15 cellular contexts compared by ENCODE assay signal in genomic region chrY:21081640-21082611, GRCh38.
DNase-seq lines count a peak whose midpoint lies in the region; ATAC-seq lines count a peak whose summit lies in the region.
"Had no signal": no experiment of that assay in that cellular context is flagged by ENCODE, and none has a peak within 500 bp of the region (broad histone marks: within the 10 kb centered on the region; RNA-seq: fewer than 3 reads in every experiment).

No MANE protein-coding gene starts in this region.

- H3K36me3 Mint-ChIP-seq in activated T-cell treated with anti-CD3 and anti-CD28 coated beads, Interleukin-2, amount 50 U/mL, for 72 hours (ENCODE audit: insufficient read depth in 2 of 2): peaks cover 0 to 8% of the 10 kb centered on the region in 2 donors
- H3K36me3 Mint-ChIP-seq in activated T-helper 17 cell treated with anti-CD3 and anti-CD28 coated beads, Interleukin-2, amount 50 U/mL, for 72 hours (ENCODE audit: low read depth): no peaks in the 10 kb centered on the region
- no peaks in the 10 kb centered on the region for H3K36me3 Mint-ChIP-seq in stimulated activated effector memory CD8-positive, alpha-beta T cell treated with anti-CD3 and anti-CD28 coated beads, Interleukin-12 subunit alpha, Interleukin-12 subunit beta, amount 100 ng/mL, for 72 hours

- H3K27ac Mint-ChIP-seq in activated T-cell treated with anti-CD3 and anti-CD28 coated beads, Interleukin-2, amount 50 U/mL, for 72 hours: peak overlapping the region; percentile 80
- H3K27ac Mint-ChIP-seq in activated T-helper 17 cell treated with anti-CD3 and anti-CD28 coated beads, Interleukin-2, amount 50 U/mL, for 72 hours: peak overlapping the region; percentile 54
- no peak overlapping the region for H3K27ac Mint-ChIP-seq in stimulated activated effector memory CD8-positive, alpha-beta T cell treated with anti-CD3 and anti-CD28 coated beads, Interleukin-12 subunit alpha, Interleukin-12 subunit beta, amount 100 ng/mL, for 72 hours
- H3K27ac Mint-ChIP-seq: CD4-positive, alpha-beta T cell; GM23338; HFFc6 had no signal

- no peaks in the 10 kb centered on the region for H3K4me1 Mint-ChIP-seq in activated T-cell treated with anti-CD3 and anti-CD28 coated beads, Interleukin-2, amount 50 U/mL, for 72 hours (ENCODE audit: low read depth)
- H3K4me1 Mint-ChIP-seq in activated T-helper 17 cell treated with anti-CD3 and anti-CD28 coated beads, Interleukin-2, amount 50 U/mL, for 72 hours: no peaks in the 10 kb centered on the region
- no peaks in the 10 kb centered on the region for H3K4me1 Mint-ChIP-seq in stimulated activated effector memory CD8-positive, alpha-beta T cell treated with anti-CD3 and anti-CD28 coated beads, Interleukin-12 subunit alpha, Interleukin-12 subunit beta, amount 100 ng/mL, for 72 hours
- H3K4me1 Mint-ChIP-seq: GM23338 had no signal

- H3K27me3 Mint-ChIP-seq in activated T-cell treated with anti-CD3 and anti-CD28 coated beads, Interleukin-2, amount 50 U/mL, for 72 hours (ENCODE audit: low read depth): no peaks in the 10 kb centered on the region
- no peaks in the 10 kb centered on the region for H3K27me3 Mint-ChIP-seq in activated T-helper 17 cell treated with anti-CD3 and anti-CD28 coated beads, Interleukin-2, amount 50 U/mL, for 72 hours
- H3K27me3 Mint-ChIP-seq: CD4-positive, alpha-beta T cell had no signal

- DNase-seq in activated CD4-positive, CD25-positive, alpha-beta regulatory T cell (lab: John Stamatoyannopoulos, UW): no peak
- DNase-seq in activated T-cell treated with anti-CD3 and anti-CD28 coated beads, Interleukin-2, amount 50 U/mL, for 72 hours: no peak
- DNase-seq in activated T-cell treated with anti-CD3 and anti-CD28 coated beads for 4 hours: no peak
- DNase-seq in stimulated activated effector memory CD8-positive, alpha-beta T cell treated with anti-CD3 and anti-CD28 coated beads, Interleukin-12 subunit alpha, Interleukin-12 subunit beta, amount 100 ng/mL, for 72 hours (ENCODE audit: low spot score in 2 of 2): no peak
- DNase-seq: AML-193; Caco-2; CD4-positive, alpha-beta T cell; HFFc6 had no signal

- peaks cover 0 to 3% of the 10 kb centered on the region in 2 donors for H3K9me3 Mint-ChIP-seq in activated T-cell treated with anti-CD3 and anti-CD28 coated beads, Interleukin-2, amount 50 U/mL, for 72 hours
- H3K9me3 Mint-ChIP-seq in activated T-helper 17 cell treated with anti-CD3 and anti-CD28 coated beads, Interleukin-2, amount 50 U/mL, for 72 hours: peaks cover 8% of the 10 kb centered on the region
- no peaks in the 10 kb centered on the region for H3K9me3 Mint-ChIP-seq in stimulated activated effector memory CD8-positive, alpha-beta T cell treated with anti-CD3 and anti-CD28 coated beads, Interleukin-12 subunit alpha, Interleukin-12 subunit beta, amount 100 ng/mL, for 72 hours

- peak overlapping the region in 1 of 2 donors; percentile 50 for H3K4me3 Mint-ChIP-seq in activated T-cell treated with anti-CD3 and anti-CD28 coated beads, Interleukin-2, amount 50 U/mL, for 72 hours
- H3K4me3 Mint-ChIP-seq in activated T-helper 17 cell treated with anti-CD3 and anti-CD28 coated beads, Interleukin-2, amount 50 U/mL, for 72 hours: no peak overlapping the region
- H3K4me3 Mint-ChIP-seq in stimulated activated effector memory CD8-positive, alpha-beta T cell treated with anti-CD3 and anti-CD28 coated beads, Interleukin-12 subunit alpha, Interleukin-12 subunit beta, amount 100 ng/mL, for 72 hours: no peak overlapping the region
- H3K4me3 Mint-ChIP-seq: CD4-positive, alpha-beta T cell; GM23338; HFFc6 had no signal

- peak; percentile 55 to 56 for ATAC-seq in activated CD4-positive, CD25-positive, alpha-beta regulatory T cell treated with anti-CD3 and anti-CD28 coated beads, Interleukin-2, amount 50 U/mL, for 24 hours
- ATAC-seq in activated T-cell treated with anti-CD3 and anti-CD28 coated beads, Interleukin-2, amount 50 U/mL, for 72 hours (replicated peaks in 1 of 2): peak in 1 of 2 donors; percentile 63
- ATAC-seq in activated T-helper 17 cell treated with anti-CD3 and anti-CD28 coated beads, Interleukin-2, amount 50 U/mL, for 72 hours (replicated peaks): peak; percentile 70
- ATAC-seq in stimulated activated effector memory CD8-positive, alpha-beta T cell treated with anti-CD3 and anti-CD28 coated beads, Interleukin-12 subunit alpha, Interleukin-12 subunit beta, amount 100 ng/mL, for 72 hours: peak; percentile 72
- ATAC-seq in HG03460 (IDR thresholded peaks at IDR 0.05; ENCODE audit: unreplicated experiment): no peak
- ATAC-seq in GM21526 (IDR thresholded peaks at IDR 0.05; ENCODE audit: low FRiP score, unreplicated experiment): no peak
- ATAC-seq: A549, GM23338, HCT116 had no signal

Comparison
In these comparisons a context has a peak if more than half of its experiments do, and no peak if none do; other contexts are left out.
1. ATAC-seq: peak in activated CD4-positive, CD25-positive, alpha-beta regulatory T cell treated with anti-CD3 and anti-CD28 coated beads, Interleukin-2, amount 50 U/mL, for 24 hours (2 of 2), activated T-helper 17 cell treated with anti-CD3 and anti-CD28 coated beads, Interleukin-2, amount 50 U/mL, for 72 hours (single experiment) and stimulated activated effector memory CD8-positive, alpha-beta T cell treated with anti-CD3 and anti-CD28 coated beads, Interleukin-12 subunit alpha, Interleukin-12 subunit beta, amount 100 ng/mL, for 72 hours (single experiment); none in HG03460 (single experiment) and GM21526 (single experiment).